ENCODE assay signal across 16 cellular contexts in the genomic region with DNA sequence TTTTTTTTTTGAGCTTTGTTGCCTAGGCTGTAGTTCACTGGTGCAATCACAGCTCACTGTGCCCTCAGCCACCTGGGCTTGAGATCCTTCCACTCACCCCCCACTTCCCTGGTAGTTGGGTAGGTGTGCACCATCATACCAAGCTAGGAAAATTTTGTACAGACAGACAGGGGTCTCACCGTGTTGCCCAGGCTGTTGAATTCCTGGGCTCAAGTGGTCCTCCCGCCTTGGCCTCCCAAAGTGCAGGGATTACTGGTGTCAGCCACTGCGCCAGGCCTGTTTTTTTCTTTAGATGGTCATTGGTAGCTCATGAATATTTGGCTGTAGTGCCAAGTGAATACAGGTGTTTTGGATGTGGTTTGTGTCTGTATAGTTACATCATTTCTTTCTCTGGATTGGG. TPM values are rescaled to one million over a fixed set of nuclear protein-coding genes. Genes with fewer than 3 reads are reported as not detected.
DNase-seq lines count a peak whose midpoint lies in the region; ATAC-seq and TF ChIP-seq lines count a peak whose summit lies in the region.
"Had no signal": no experiment of that assay in that cellular context is flagged by ENCODE, and none has a peak within 500 bp of the region (broad histone marks: within the 10 kb centered on the region; RNA-seq: fewer than 3 reads in every experiment).

No MANE protein-coding gene starts in this region.

- TF ChIP-seq EP300 in stomach (IDR thresholded peaks at IDR 0.05): no peak

- CTCF ChIA-PET in activated CD4-positive, alpha-beta memory T cell treated with anti-CD3 and anti-CD28 coated beads, Interleukin-2, amount 10 ng/mL, durations not matched to agents 7 days and 5 days (lab: Charles Lee): interaction anchor here (1.0 to 11.0 kb wide), 3 partner anchors 9 to 40 kb away, joined by 3 to 215 read pairs (median 130); a partner anchor contains a TSS

- H3K4me3 ChIP-seq in stomach: no peak overlapping the region
- H3K4me3 ChIP-seq: adrenal gland, dorsolateral prefrontal cortex had no signal

- POLR2A ChIA-PET in activated CD4-positive, alpha-beta memory T cell treated with anti-CD3 and anti-CD28 coated beads, Interleukin-2, amount 10 ng/mL, durations not matched to agents 7 days and 5 days (lab: Charles Lee): interaction anchor here (1.7 to 2.6 kb wide), 4 partner anchors 12 to 41 kb away, joined by 4 to 18 read pairs (median 7); a partner anchor contains a TSS

- no peak for DNase-seq in activated T-cell treated with anti-CD3 and anti-CD28 coated beads, Interleukin-2, amount 50 U/mL, for 72 hours
- no peak for DNase-seq in activated T-cell treated with anti-CD3 and anti-CD28 coated beads, Interleukin-2, amount 50 U/mL, for 1 hour
- no peak for DNase-seq in activated CD4-positive, alpha-beta memory T cell treated with anti-CD3 and anti-CD28 coated beads, Interleukin-2, amount 10 ng/mL, durations not matched to agents 7 days and 5 days
- peak; percentile 38 for DNase-seq in left lobe of liver (ENCODE audit: low spot score)
- DNase-seq in stomach: peak; percentile 23
- no peak for DNase-seq in NCI-H774 (lab: John Stamatoyannopoulos, UW)
- DNase-seq in GM13976 (ENCODE audit: low spot score): no peak
- no peak for DNase-seq in NCI-H1048 (lab: John Stamatoyannopoulos, UW)
- DNase-seq: dorsolateral prefrontal cortex; EL; glutamatergic neuron; left ventricle myocardium superior; NCI-H510A; stimulated activated CD4-positive, alpha-beta T cell treated with anti-CD3 and anti-CD28 coated beads, Interleukin-4, amount 100 ng/mL, for 4 hours had no signal

- H3K4me1 ChIP-seq in stomach: peaks cover 54 to 77% (median 68%) of the 10 kb centered on the region in 4 donors

- TF ChIP-seq CTCF in stomach (IDR thresholded peaks at IDR 0.05) (no peak), GM13976 (IDR thresholded peaks at IDR 0.05; ENCODE audit: borderline replicate concordance, control extremely low read depth, extremely low read depth, insufficient read depth, missing control alignments) (no peak)

- intact Hi-C loops in stomach (cut with DNase I; ENCODE audit: low total_unique reads): no loop called here

- peaks cover 71% of the 10 kb centered on the region for H3K4me1 Mint-ChIP-seq in activated T-cell treated with anti-CD3 and anti-CD28 coated beads, Interleukin-2, amount 50 U/mL, for 72 hours (ENCODE audit: low read depth)
- peaks cover 57% of the 10 kb centered on the region for H3K4me1 Mint-ChIP-seq in activated CD4-positive, alpha-beta memory T cell treated with anti-CD3 and anti-CD28 coated beads, Interleukin-2, amount 10 ng/mL, durations not matched to agents 7 days and 5 days

- H3K36me3 Mint-ChIP-seq in activated T-cell treated with anti-CD3 and anti-CD28 coated beads, Interleukin-2, amount 50 U/mL, for 72 hours (ENCODE audit: insufficient read depth in 2 of 2): peaks cover 9 to 40% of the 10 kb centered on the region in 2 donors
- peaks cover 72% of the 10 kb centered on the region for H3K36me3 Mint-ChIP-seq in activated CD4-positive, alpha-beta memory T cell treated with anti-CD3 and anti-CD28 coated beads, Interleukin-2, amount 10 ng/mL, durations not matched to agents 7 days and 5 days (ENCODE audit: low read depth)

- H3K27ac Mint-ChIP-seq in activated T-cell treated with anti-CD3 and anti-CD28 coated beads, Interleukin-2, amount 50 U/mL, for 72 hours: peak overlapping the region; percentile 98
- peak overlapping the region; percentile 67 for H3K27ac Mint-ChIP-seq in activated CD4-positive, alpha-beta memory T cell treated with anti-CD3 and anti-CD28 coated beads, Interleukin-2, amount 10 ng/mL, durations not matched to agents 7 days and 5 days

- no peak for TF ChIP-seq POLR2A in stomach (IDR thresholded peaks at IDR 0.05)

- WGBS in stomach, 5 donors: 88 to 100% (median 91%) methylated on average over 2 to 3 of the region's 3 CpGs

- in situ Hi-C loops in GM13976 (cut with MboI; ENCODE audit: low sequenced_read_pairs, unreplicated experiment): loop anchor here (25.0 kb wide), 2 partner anchors 466 to 966 kb away; no protein-coding TSS in a partner anchor

- H3K27ac ChIP-seq in stomach: peak overlapping the region in 3 of 5 donors; percentile 43 to 92 (median 49)

- no peaks in the 10 kb centered on the region for H3K9me3 Mint-ChIP-seq in activated T-cell treated with anti-CD3 and anti-CD28 coated beads, Interleukin-2, amount 50 U/mL, for 72 hours
- H3K9me3 Mint-ChIP-seq in activated CD4-positive, alpha-beta memory T cell treated with anti-CD3 and anti-CD28 coated beads, Interleukin-2, amount 10 ng/mL, durations not matched to agents 7 days and 5 days: no peaks in the 10 kb centered on the region

- no peak overlapping the region for H3K4me3 Mint-ChIP-seq in activated T-cell treated with anti-CD3 and anti-CD28 coated beads, Interleukin-2, amount 50 U/mL, for 72 hours
- no peak overlapping the region for H3K4me3 Mint-ChIP-seq in activated CD4-positive, alpha-beta memory T cell treated with anti-CD3 and anti-CD28 coated beads, Interleukin-2, amount 10 ng/mL, durations not matched to agents 7 days and 5 days

- H3K27me3 ChIP-seq in stomach: no peaks in the 10 kb centered on the region
- H3K27me3 ChIP-seq: adrenal gland, dorsolateral prefrontal cortex had no signal

- H3K9me3 ChIP-seq in stomach: no peaks in the 10 kb centered on the region
- H3K9me3 ChIP-seq: adrenal gland had no signal

- no peak for ATAC-seq in activated T-cell treated with anti-CD3 and anti-CD28 coated beads, Interleukin-2, amount 50 U/mL, for 72 hours (replicated peaks in 1 of 2)
- no peak for ATAC-seq in left lobe of liver
- ATAC-seq: activated CD4-positive, CD25-positive, alpha-beta regulatory T cell treated with anti-CD3 and anti-CD28 coated beads, Interleukin-2, amount 50 U/mL, for 24 hours; left ventricle myocardium superior had no signal

- peaks cover 29 to 87% (median 66%) of the 10 kb centered on the region in 4 donors for H3K36me3 ChIP-seq in stomach

- no peaks in the 10 kb centered on the region for H3K27me3 Mint-ChIP-seq in activated T-cell treated with anti-CD3 and anti-CD28 coated beads, Interleukin-2, amount 50 U/mL, for 72 hours (ENCODE audit: low read depth)
- H3K27me3 Mint-ChIP-seq in activated CD4-positive, alpha-beta memory T cell treated with anti-CD3 and anti-CD28 coated beads, Interleukin-2, amount 10 ng/mL, durations not matched to agents 7 days and 5 days: no peaks in the 10 kb centered on the region

RNA-seq across cellular contexts. Expression of a gene that starts 7.5 kb away (rescaled TPM):
- total RNA-seq in activated T-cell treated with anti-CD3 and anti-CD28 coated beads, Interleukin-2, amount 50 U/mL, for 72 hours: 10 to 100 TPM; 26.7 to 31.2 TPM
- total RNA-seq in activated CD4-positive, alpha-beta memory T cell treated with anti-CD3 and anti-CD28 coated beads, Interleukin-2, amount 10 ng/mL, durations not matched to agents 7 days and 5 days: 10 to 100 TPM; 34.2 to 34.8 TPM
- total RNA-seq in left lobe of liver (26.9 TPM), stomach (100 to 1,000 TPM in 2 of 5 donors, 10 to 100 TPM in 3; 15.4 to 446 (median 71.4) TPM)
- 100 to 1,000 TPM; 119 to 173 (median 137) TPM for polyA plus RNA-seq in stomach

RNA-seq across cellular contexts. Expression of a gene that starts 17.7 kb away (rescaled TPM):
- total RNA-seq in activated T-cell treated with anti-CD3 and anti-CD28 coated beads, Interleukin-2, amount 50 U/mL, for 72 hours: 100 to 1,000 TPM; 207 to 229 TPM
- total RNA-seq in activated CD4-positive, alpha-beta memory T cell treated with anti-CD3 and anti-CD28 coated beads, Interleukin-2, amount 10 ng/mL, durations not matched to agents 7 days and 5 days: 100 to 1,000 TPM; 128 to 133 TPM
- total RNA-seq in left lobe of liver (47.8 TPM), stomach (100 to 1,000 TPM in 3 of 5 donors, 10 to 100 TPM in 2; 44.3 to 149 (median 128) TPM)
- polyA plus RNA-seq in stomach: 100 to 1,000 TPM; 140 to 202 (median 168) TPM

Comparison
In these comparisons a context has a peak if more than half of its experiments do, and no peak if none do; other contexts are left out.
1. DNase-seq: peak in left lobe of liver (single experiment) and stomach (single experiment); none in activated T-cell treated with anti-CD3 and anti-CD28 coated beads, Interleukin-2, amount 50 U/mL, for 72 hours (0 of 2), activated T-cell treated with anti-CD3 and anti-CD28 coated beads, Interleukin-2, amount 50 U/mL, for 1 hour (single experiment), activated CD4-positive, alpha-beta memory T cell treated with anti-CD3 and anti-CD28 coated beads, Interleukin-2, amount 10 ng/mL, durations not matched to agents 7 days and 5 days (single experiment), NCI-H774 (single experiment), GM13976 (single experiment) and NCI-H1048 (single experiment).